Comparison of ENCODE assay signal across 19 cellular contexts in genomic region chr12:90020006-90020405, GRCh38.
"Had no signal": no experiment of that assay in that cellular context is flagged by ENCODE, and none has a peak within 500 bp of the region (broad histone marks: within the 10 kb centered on the region; RNA-seq: fewer than 3 reads in every experiment).

No MANE protein-coding gene starts in this region.

- H3K27ac ChIP-seq: epithelial cell of prostate, heart right ventricle, left lung, prostate gland, right atrium auricular region, suprapubic skin, transverse colon, uterus had no signal

- H3K36me3 ChIP-seq: heart right ventricle, left lung, prostate gland, right atrium auricular region, suprapubic skin, transverse colon, uterus had no signal

- H3K27me3 ChIP-seq: dorsolateral prefrontal cortex, heart right ventricle, left lung, right atrium auricular region, suprapubic skin, transverse colon, uterus had no signal

- DNase-seq: activated CD4-positive, alpha-beta T cell treated with anti-CD3 and anti-CD28 coated beads for 48 hours; activated CD4-positive, CD25-positive, alpha-beta regulatory T cell; activated CD8-positive, alpha-beta T cell treated with anti-CD3 and anti-CD28 coated beads for 36 hours; activated naive CD4-positive, alpha-beta T cell; activated naive CD8-positive, alpha-beta T cell treated with anti-CD3 and anti-CD28 coated beads for 36 hours; activated T-cell treated with anti-CD3 and anti-CD28 coated beads, Interleukin-2, amount 50 U/mL, for 1 hour; amniotic stem cell; central memory CD4-positive, alpha-beta T cell; heart right ventricle; left lung; naive B cell; T1000; transverse colon; uterus had no signal

- H3K9me3 ChIP-seq: heart right ventricle, left lung, prostate gland, right atrium auricular region, suprapubic skin, transverse colon, uterus had no signal

- H3K4me1 ChIP-seq: heart right ventricle, left lung, prostate gland, suprapubic skin, uterus had no signal

- H3K4me3 ChIP-seq: dorsolateral prefrontal cortex, heart right ventricle, left lung, prostate gland, right atrium auricular region, suprapubic skin, transverse colon, uterus had no signal
